Comparison of ENCODE assay signal across 8 cellular contexts in genomic region chr17:46225274-46225794, GRCh38. TPM values are rescaled to one million over a fixed set of nuclear protein-coding genes. Genes with fewer than 3 reads are reported as not detected.
DNase-seq lines count a peak whose midpoint lies in the region; ATAC-seq and TF ChIP-seq lines count a peak whose summit lies in the region.
"Not testable (repeated sequence)": the region's sequence is repeated elsewhere in the genome, so short reads cannot be mapped to it uniquely, and the experiment has no call there.

No MANE protein-coding gene starts in this region.

- H3K9me3 Mint-ChIP-seq in activated naive CD4-positive, alpha-beta T cell treated with anti-CD3 and anti-CD28 coated beads, Interleukin-2, amount 50 U/mL, for 24 hours; glutamatergic neuron (ENCODE audit: unreplicated experiment): not testable (repeated sequence)

- 0 to 1% methylated on average over 11 to 17 of the region's 22 CpGs for WGBS in testis, 2 donors

- H3K4me3 ChIP-seq in GM06990 (replicated peaks; ENCODE audit: low read depth, low read length) (peak overlapping the region; percentile 68), SK-N-MC (peak overlapping the region; percentile 78), testis (peak overlapping the region; percentile 64 to 76)

- not testable (repeated sequence) for H3K36me3 ChIP-seq in GM06990 (ENCODE audit: control insufficient read depth, insufficient read depth, low read length); SK-N-MC (ENCODE audit: insufficient read depth, low read length); testis (ENCODE audit: low read depth, missing control alignments)

- TF ChIP-seq CTCF in GM06990 (IDR thresholded peaks at IDR 0.05; ENCODE audit: insufficient read depth, low read length, poor library complexity, severe bottlenecking); glutamatergic neuron (IDR thresholded peaks at IDR 0.05; ENCODE audit: partially characterized antibody, unreplicated experiment); omental fat pad (IDR thresholded peaks at IDR 0.05); testis (IDR thresholded peaks at IDR 0.05): not testable (repeated sequence)

- ATAC-seq in HG02571 (IDR thresholded peaks at IDR 0.05; ENCODE audit: unreplicated experiment) (peak; percentile 99), omental fat pad (ENCODE audit: low FRiP score) (peak; percentile 99)

- peak overlapping the region; percentile 87 for H3K27ac Mint-ChIP-seq in activated naive CD4-positive, alpha-beta T cell treated with anti-CD3 and anti-CD28 coated beads, Interleukin-2, amount 50 U/mL, for 24 hours
- peak overlapping the region; percentile 62 for H3K27ac Mint-ChIP-seq in glutamatergic neuron (ENCODE audit: unreplicated experiment)

- H3K27me3 ChIP-seq in GM06990 (replicated peaks; ENCODE audit: control insufficient read depth, insufficient read depth, low read length); testis: not testable (repeated sequence)

- intact Hi-C loops in testis (cut with DNase I; ENCODE audit: low total_unique reads), result not testable (repeated sequence)

- not testable (repeated sequence) for H3K9ac ChIP-seq in SK-N-MC (ENCODE audit: insufficient read length)

- peaks cover 12% of the 10 kb centered on the region for H3K4me1 Mint-ChIP-seq in activated naive CD4-positive, alpha-beta T cell treated with anti-CD3 and anti-CD28 coated beads, Interleukin-2, amount 50 U/mL, for 24 hours
- not testable (repeated sequence) for H3K4me1 Mint-ChIP-seq in glutamatergic neuron (ENCODE audit: low read depth, unreplicated experiment)

- TF ChIP-seq POLR2A in testis (IDR thresholded peaks at IDR 0.05), result not testable (repeated sequence)

- H3K36me3 Mint-ChIP-seq in activated naive CD4-positive, alpha-beta T cell treated with anti-CD3 and anti-CD28 coated beads, Interleukin-2, amount 50 U/mL, for 24 hours; glutamatergic neuron (ENCODE audit: unreplicated experiment): not testable (repeated sequence)

- not testable (repeated sequence) for H3K27me3 Mint-ChIP-seq in activated naive CD4-positive, alpha-beta T cell treated with anti-CD3 and anti-CD28 coated beads, Interleukin-2, amount 50 U/mL, for 24 hours; glutamatergic neuron (ENCODE audit: unreplicated experiment)

- peak overlapping the region; percentile 96 for H3K4me3 Mint-ChIP-seq in activated naive CD4-positive, alpha-beta T cell treated with anti-CD3 and anti-CD28 coated beads, Interleukin-2, amount 50 U/mL, for 24 hours
- peak overlapping the region; percentile 82 for H3K4me3 Mint-ChIP-seq in glutamatergic neuron (ENCODE audit: unreplicated experiment)

- not testable (repeated sequence) for H3K9me3 ChIP-seq in SK-N-MC (ENCODE audit: low read depth, low read length); testis

- peak; percentile 89 for DNase-seq in GM06990 (ENCODE audit: extremely low read depth, insufficient read length)
- DNase-seq in NCI-H1048 (lab: John Stamatoyannopoulos, UW), result peak; percentile 90
- peak; percentile 70 for DNase-seq in SK-N-MC (ENCODE audit: low read depth, low spot score)
- DNase-seq in glutamatergic neuron, result peak; percentile 100
- peak; percentile 79 for DNase-seq in omental fat pad (ENCODE audit: low spot score)
- DNase-seq in testis, result peak; percentile 94

- not testable (repeated sequence) for H3K27ac ChIP-seq in SK-N-MC
- peak overlapping the region in 1 of 2 donors; percentile 41 for H3K27ac ChIP-seq in testis

- H3K4me1 ChIP-seq in testis, result not testable (repeated sequence)

RNA-seq across cellular contexts. Expression of gene KANSL1, which starts 32.1 kb away (rescaled TPM):
- total RNA-seq in glutamatergic neuron (ENCODE audit: unreplicated experiment), result 191 TPM
- total RNA-seq in omental fat pad, result 100 to 1,000 TPM in 1 of 4 donors, 10 to 100 TPM in 3; 48.9 to 109 (median 57.4) TPM
- total RNA-seq in testis, result 100 to 1,000 TPM; 152 to 158 TPM
- 70.3 TPM for polyA plus RNA-seq in testis (ENCODE audit: insufficient read depth, low read depth, low replicate concordance)
